In genomic region chr7:8261711-8262695, GRCh38 we compare ENCODE assay signal across 8 cellular contexts. TPM values are rescaled to one million over a fixed set of nuclear protein-coding genes. Genes with fewer than 3 reads are reported as not detected.
A peak's percentile ranks its signal among the peaks of the same experiment; 100 is the strongest.
DNase-seq lines count a peak whose midpoint lies in the region; ATAC-seq lines count a peak whose summit lies in the region.

TSS of gene ICA1 (minus strand) at chr7:8262167. CDS start at chr7:8235926, 26,241 bp downstream.

- no peaks in the 10 kb centered on the region for H3K36me3 ChIP-seq in MG63

- DNase-seq in DMS53 treated with DMSO at 0.1 percent for 48 hours (lab: John Stamatoyannopoulos, UW; ENCODE audit: unreplicated experiment) (peak; percentile 86), MG63 (peak; percentile 37), SW480 (ENCODE audit: low spot score) (peak; percentile 88), left colon (peak; percentile 81 to 83)
- peak; percentile 7 to 16 for DNase-seq in stimulated activated CD4-positive, alpha-beta T cell treated with anti-CD3 and anti-CD28 coated beads, Interleukin-2, amount 100 ng/mL, for 48 hours
- no peak for DNase-seq in NK-92 treated with Interleukin-12 subunit alpha and Interleukin-12 subunit beta, amount 100 ng/mL, for 24 hours (lab: John Stamatoyannopoulos, UW)

- intact Hi-C loops in dendritic cell treated with granulocyte-macrophage colony-stimulating factor and Interleukin-4, amounts not matched to agents 40 ng/mL and 50 ng/mL, for 4 days (cut with micrococcal nuclease), result no loop called here
- intact Hi-C loops in left colon (cut with DNase I, micrococcal nuclease), result no loop called here

- peaks cover 7% of the 10 kb centered on the region for H3K9me3 Mint-ChIP-seq in dendritic cell treated with granulocyte-macrophage colony-stimulating factor and Interleukin-4, amounts not matched to agents 40 ng/mL and 50 ng/mL, for 4 days

- peaks cover 15% of the 10 kb centered on the region for H3K27me3 Mint-ChIP-seq in dendritic cell treated with granulocyte-macrophage colony-stimulating factor and Interleukin-4, amounts not matched to agents 40 ng/mL and 50 ng/mL, for 4 days

- peaks cover 22% of the 10 kb centered on the region for H3K27me3 ChIP-seq in MG63

- ATAC-seq in GM21528 (IDR thresholded peaks at IDR 0.05; ENCODE audit: low FRiP score, unreplicated experiment), result peak; percentile 65
- peak; percentile 79 for ATAC-seq in left colon

- no peaks in the 10 kb centered on the region for H3K36me3 Mint-ChIP-seq in dendritic cell treated with granulocyte-macrophage colony-stimulating factor and Interleukin-4, amounts not matched to agents 40 ng/mL and 50 ng/mL, for 4 days (ENCODE audit: low read depth)

- peaks cover 8% of the 10 kb centered on the region for H3K4me1 Mint-ChIP-seq in dendritic cell treated with granulocyte-macrophage colony-stimulating factor and Interleukin-4, amounts not matched to agents 40 ng/mL and 50 ng/mL, for 4 days (ENCODE audit: low read depth)

- H3K4me3 ChIP-seq in MG63, result peak within 1 kb of the TSS; percentile 44

- H3K9me3 ChIP-seq in MG63, result no peaks in the 10 kb centered on the region

- peak within 1 kb of the TSS; percentile 82 for H3K4me3 Mint-ChIP-seq in dendritic cell treated with granulocyte-macrophage colony-stimulating factor and Interleukin-4, amounts not matched to agents 40 ng/mL and 50 ng/mL, for 4 days

- H3K27ac Mint-ChIP-seq in dendritic cell treated with granulocyte-macrophage colony-stimulating factor and Interleukin-4, amounts not matched to agents 40 ng/mL and 50 ng/mL, for 4 days, result peak within 1 kb of the TSS; percentile 67

RNA-seq across cellular contexts. Expression of gene ICA1, which starts in this region (rescaled TPM):
- total RNA-seq in MG63 (2014; rRNA removed; shearing (Covaris generic); ENCODE audit: low replicate concordance), result not detected in 2 replicates
- 10 to 100 TPM; 34.2 to 66.1 TPM for total RNA-seq in left colon

Comparison
In these comparisons a context has a peak if more than half of its experiments do, and no peak if none do; other contexts are left out.
1. RNA of gene ICA1 (total RNA-seq): 34.2 to 66.1 TPM in left colon; not detected in MG63; every median in the first group is over 10 times any median in the second.
2. Peak in DNase-seq and H3K4me3 ChIP-seq in MG63; RNA of the gene not detected or under 1 TPM.